1 cellular context compared by ENCODE assay signal in genomic region chr14:24067133-24068082, GRCh38.
TF ChIP-seq lines count a peak whose summit lies in the region.

No MANE protein-coding gene starts in this region.

TF ChIP-seq in HepG2, 621 proteins besides CTCF, POLR2A, EP300 and RAD21 (continued from another document and continues in another):
- TF ChIP-seq CBX2 (IDR thresholded peaks at IDR 0.05; ENCODE audit: low read depth, low read length) (no peak), CBX2 (CRISPR knock-in tag; IDR thresholded peaks at IDR 0.05; ENCODE audit: low read depth) (no peak), ZNF30 (CRISPR knock-in tag; IDR thresholded peaks at IDR 0.05) (no peak), ZNF326 (CRISPR knock-in tag; IDR thresholded peaks at IDR 0.05; ENCODE audit: borderline replicate concordance) (no peak), NR3C1 (CRISPR knock-in tag; IDR thresholded peaks at IDR 0.05) (no peak), FOXP1 (IDR thresholded peaks at IDR 0.05) (no peak), FOXP1 (CRISPR knock-in tag; IDR thresholded peaks at IDR 0.05) (no peak), NONO (IDR thresholded peaks at IDR 0.05) (no peak), NONO (CRISPR knock-in tag; conservative IDR thresholded peaks at IDR 0.05) (0 out of 2 replicates have a peak, but pooled peaks have one; percentile 32), TEF (CRISPR knock-in tag; IDR thresholded peaks at IDR 0.05) (no peak), SRF (IDR thresholded peaks at IDR 0.05; ENCODE audit: low read depth, low read length) (no peak), ZNF484 (CRISPR knock-in tag; IDR thresholded peaks at IDR 0.05; ENCODE audit: borderline replicate concordance, low read depth) (no peak), ZNF790 (CRISPR knock-in tag; IDR thresholded peaks at IDR 0.05; ENCODE audit: borderline replicate concordance) (no peak), MLX (CRISPR knock-in tag; IDR thresholded peaks at IDR 0.05) (no peak), MLXIP (CRISPR knock-in tag; IDR thresholded peaks at IDR 0.05; ENCODE audit: borderline replicate concordance) (no peak), ZNF276 (CRISPR knock-in tag; IDR thresholded peaks at IDR 0.05; ENCODE audit: low read depth) (no peak), LRRFIP1 (CRISPR knock-in tag; conservative IDR thresholded peaks at IDR 0.05) (no peak), ZSCAN12 (CRISPR knock-in tag; IDR thresholded peaks at IDR 0.05) (no peak), ATM (IDR thresholded peaks at IDR 0.05; ENCODE audit: borderline replicate concordance) (no peak), ZNF3 (CRISPR knock-in tag; IDR thresholded peaks at IDR 0.05) (no peak), HOXD1 (CRISPR knock-in tag; IDR thresholded peaks at IDR 0.05) (no peak), MIER2 (CRISPR knock-in tag; IDR thresholded peaks at IDR 0.05) (peak; percentile 66; the same call in 1 of the 2 replicates), E2F1 (CRISPR knock-in tag; IDR thresholded peaks at IDR 0.05) (no peak), ZBTB14 (CRISPR knock-in tag; IDR thresholded peaks at IDR 0.05) (no peak), ZNF33B (CRISPR knock-in tag; IDR thresholded peaks at IDR 0.05) (0 out of 2 replicates have a peak, but pooled peaks have one; percentile 67), ZNF644 (CRISPR knock-in tag; IDR thresholded peaks at IDR 0.05; ENCODE audit: low read depth) (no peak), ZNF468 (CRISPR knock-in tag; IDR thresholded peaks at IDR 0.05) (no peak), NKX3-1 (CRISPR knock-in tag; IDR thresholded peaks at IDR 0.05) (no peak), ZNF337 (CRISPR knock-in tag; IDR thresholded peaks at IDR 0.05; ENCODE audit: borderline replicate concordance, low read depth) (no peak), PAF1 (CRISPR knock-in tag; IDR thresholded peaks at IDR 0.05) (no peak), ATF7 (IDR thresholded peaks at IDR 0.05) (no peak), ATF7 (CRISPR knock-in tag; IDR thresholded peaks at IDR 0.05) (no peak), ZNF792 (CRISPR knock-in tag; IDR thresholded peaks at IDR 0.05) (0 out of 2 replicates have a peak, but pooled peaks have one; percentile 39), NCOA5 (CRISPR knock-in tag; IDR thresholded peaks at IDR 0.05) (no peak), ZNF296 (CRISPR knock-in tag; conservative IDR thresholded peaks at IDR 0.05) (peak; percentile 68; the same call in 1 of the 2 replicates), ZNF292 (CRISPR knock-in tag; IDR thresholded peaks at IDR 0.05; ENCODE audit: borderline replicate concordance, low read depth) (peak; percentile 68; the same call in 1 of the 2 replicates), ATF3 (CRISPR knock-in tag; IDR thresholded peaks at IDR 0.05) (no peak), FOSL1 (CRISPR knock-in tag; IDR thresholded peaks at IDR 0.05; ENCODE audit: borderline replicate concordance) (no peak), CC2D1A (CRISPR knock-in tag; IDR thresholded peaks at IDR 0.05) (no peak), ZFP91 (CRISPR knock-in tag; IDR thresholded peaks at IDR 0.05; ENCODE audit: borderline replicate concordance) (peak; percentile 60), GATAD2A (CRISPR knock-in tag; IDR thresholded peaks at IDR 0.05) (peak; percentile 63), BATF2 (CRISPR knock-in tag; IDR thresholded peaks at IDR 0.05) (no peak), SAFB2 (CRISPR knock-in tag; IDR thresholded peaks at IDR 0.05; ENCODE audit: borderline replicate concordance, low read depth) (peak; percentile 71; the same call in 1 of the 2 replicates), MAFG (CRISPR knock-in tag; IDR thresholded peaks at IDR 0.05) (no peak), ADNP (CRISPR knock-in tag; IDR thresholded peaks at IDR 0.05) (no peak), CERS6 (CRISPR knock-in tag; IDR thresholded peaks at IDR 0.05) (no peak), ZNF451 (CRISPR knock-in tag; IDR thresholded peaks at IDR 0.05) (no peak), CENPX (CRISPR knock-in tag; IDR thresholded peaks at IDR 0.05) (no peak), ZZZ3 (CRISPR knock-in tag; IDR thresholded peaks at IDR 0.05; ENCODE audit: borderline replicate concordance) (no peak), ZSCAN30 (CRISPR knock-in tag; IDR thresholded peaks at IDR 0.05) (no peak), ARNT2 (CRISPR knock-in tag; IDR thresholded peaks at IDR 0.05; ENCODE audit: low read depth) (no peak), ZBTB2 (CRISPR knock-in tag; IDR thresholded peaks at IDR 0.05; ENCODE audit: low read depth) (no peak), SNAPC5 (CRISPR knock-in tag; IDR thresholded peaks at IDR 0.05; ENCODE audit: borderline replicate concordance) (no peak)
